ENCODE assay signal across 12 cellular contexts in the genomic region with DNA sequence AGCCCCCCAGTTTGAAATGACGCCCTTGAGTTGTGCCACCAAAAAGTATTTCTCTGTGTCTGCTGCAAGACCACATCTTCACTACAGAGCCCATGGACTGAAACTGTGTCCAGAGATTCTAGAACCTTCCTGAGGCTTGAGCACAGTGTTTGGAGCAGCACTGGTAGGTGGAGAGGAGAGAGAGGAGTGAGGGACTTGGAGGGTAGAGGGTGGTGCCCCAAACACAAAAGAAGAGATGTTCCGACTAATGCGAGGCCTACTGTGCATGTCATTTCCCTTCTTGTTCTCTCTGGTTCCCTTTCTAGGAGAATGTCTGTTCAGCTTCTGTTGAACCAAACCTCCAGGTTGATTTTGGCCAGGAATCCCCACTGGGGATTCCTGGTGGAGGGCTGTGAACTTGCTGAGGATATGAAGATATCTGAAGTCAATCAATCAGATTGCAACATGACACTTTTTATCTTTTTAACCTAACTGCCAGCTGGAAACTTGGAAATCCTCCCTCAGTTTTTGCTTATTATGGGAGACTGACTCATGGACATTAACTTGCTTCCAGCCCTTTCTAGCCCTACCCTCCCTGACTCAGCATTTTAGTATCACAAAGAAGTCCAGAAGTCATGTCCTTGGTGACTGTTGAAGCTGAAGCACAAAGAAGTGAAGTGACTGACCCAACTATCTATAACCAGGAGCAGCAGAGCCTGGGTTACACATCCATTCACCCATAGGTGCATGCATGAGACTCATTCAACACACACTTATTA.
DNase-seq lines count a peak whose midpoint lies in the region; ATAC-seq and TF ChIP-seq lines count a peak whose summit lies in the region.
"Had no signal": no experiment of that assay in that cellular context is flagged by ENCODE, and none has a peak within 500 bp of the region (broad histone marks: within the 10 kb centered on the region; RNA-seq: fewer than 3 reads in every experiment).

No MANE protein-coding gene starts in this region.

- peaks cover 6% of the 10 kb centered on the region for H3K36me3 Mint-ChIP-seq in activated CD4-positive, alpha-beta T cell treated with anti-CD3 and anti-CD28 coated beads, Interleukin-2, amount 10 ng/mL, durations not matched to agents 24 days and 14 days (ENCODE audit: low read depth)

- no peaks in the 10 kb centered on the region for H3K27me3 Mint-ChIP-seq in activated CD4-positive, alpha-beta T cell treated with anti-CD3 and anti-CD28 coated beads, Interleukin-2, amount 10 ng/mL, durations not matched to agents 24 days and 14 days

- peak; percentile 67 for DNase-seq in H4 (ENCODE audit: low spot score)
- peak; percentile 47 to 55 for DNase-seq in SJSA1 (ENCODE audit: low read depth in 1 of 2, low spot score in 2 of 2)
- peak; percentile 65 for DNase-seq in fibroblast of pulmonary artery (ENCODE audit: low read depth)
- DNase-seq in renal cortical epithelial cell (ENCODE audit: low read depth), result peak; percentile 85
- no peak for DNase-seq in retina
- DNase-seq in activated CD4-positive, alpha-beta T cell treated with anti-CD3 and anti-CD28 coated beads, Interleukin-2, amount 50 U/mL, for 48 hours, result no peak
- DNase-seq in activated CD4-positive, alpha-beta T cell treated with anti-CD3 and anti-CD28 coated beads, Interleukin-2, amount 10 ng/mL, durations not matched to agents 24 days and 14 days, result no peak
- DNase-seq: effector CD8-positive, alpha-beta T cell; GF-D8; NCI-H345; stomach had no signal

- no peak overlapping the region for H3K27ac Mint-ChIP-seq in activated CD4-positive, alpha-beta T cell treated with anti-CD3 and anti-CD28 coated beads, Interleukin-2, amount 10 ng/mL, durations not matched to agents 24 days and 14 days

- peak overlapping the region; percentile 25 for H3K27ac ChIP-seq in SJSA1

- ATAC-seq in HG03095 (IDR thresholded peaks at IDR 0.05; ENCODE audit: unreplicated experiment), result no peak

- H3K27me3 ChIP-seq in SJSA1 (replicated peaks), result no peaks in the 10 kb centered on the region
- H3K27me3 ChIP-seq: stomach had no signal

- H3K4me1 Mint-ChIP-seq in activated CD4-positive, alpha-beta T cell treated with anti-CD3 and anti-CD28 coated beads, Interleukin-2, amount 10 ng/mL, durations not matched to agents 24 days and 14 days, result no peaks in the 10 kb centered on the region

- H3K4me1 ChIP-seq in SJSA1 (replicated peaks), result peaks cover 46% of the 10 kb centered on the region

- H3K9me3 Mint-ChIP-seq in activated CD4-positive, alpha-beta T cell treated with anti-CD3 and anti-CD28 coated beads, Interleukin-2, amount 10 ng/mL, durations not matched to agents 24 days and 14 days, result peaks cover 27% of the 10 kb centered on the region

- H3K4me3 ChIP-seq in SJSA1, result no peak overlapping the region
- H3K4me3 ChIP-seq in fibroblast of pulmonary artery (replicated peaks; ENCODE audit: low read depth, low read length), result no peak overlapping the region
- H3K4me3 ChIP-seq: stomach had no signal

- H3K4me3 Mint-ChIP-seq in activated CD4-positive, alpha-beta T cell treated with anti-CD3 and anti-CD28 coated beads, Interleukin-2, amount 10 ng/mL, durations not matched to agents 24 days and 14 days, result no peak overlapping the region

- no peaks in the 10 kb centered on the region for H3K36me3 ChIP-seq in SJSA1
- H3K36me3 ChIP-seq: stomach had no signal

- TF ChIP-seq CTCF in fibroblast of pulmonary artery (IDR thresholded peaks at IDR 0.05; ENCODE audit: low read length, missing control alignments), result no peak

- no peaks in the 10 kb centered on the region for H3K9me3 ChIP-seq in SJSA1 (replicated peaks)
- H3K9me3 ChIP-seq: stomach had no signal

- intact Hi-C loops in activated CD4-positive, alpha-beta T cell treated with anti-CD3 and anti-CD28 coated beads, Interleukin-2, amount 10 ng/mL, durations not matched to agents 24 days and 14 days (cut with micrococcal nuclease), result no loop called here

Comparison
In these comparisons a context has a peak if more than half of its experiments do, and no peak if none do; other contexts are left out.
1. DNase-seq: peak in H4 (single experiment), SJSA1 (2 of 2), fibroblast of pulmonary artery (single experiment) and renal cortical epithelial cell (single experiment); none in retina (single experiment), activated CD4-positive, alpha-beta T cell treated with anti-CD3 and anti-CD28 coated beads, Interleukin-2, amount 50 U/mL, for 48 hours (0 of 2) and activated CD4-positive, alpha-beta T cell treated with anti-CD3 and anti-CD28 coated beads, Interleukin-2, amount 10 ng/mL, durations not matched to agents 24 days and 14 days (single experiment).